8 cellular contexts compared by ENCODE assay signal in the genomic region with DNA sequence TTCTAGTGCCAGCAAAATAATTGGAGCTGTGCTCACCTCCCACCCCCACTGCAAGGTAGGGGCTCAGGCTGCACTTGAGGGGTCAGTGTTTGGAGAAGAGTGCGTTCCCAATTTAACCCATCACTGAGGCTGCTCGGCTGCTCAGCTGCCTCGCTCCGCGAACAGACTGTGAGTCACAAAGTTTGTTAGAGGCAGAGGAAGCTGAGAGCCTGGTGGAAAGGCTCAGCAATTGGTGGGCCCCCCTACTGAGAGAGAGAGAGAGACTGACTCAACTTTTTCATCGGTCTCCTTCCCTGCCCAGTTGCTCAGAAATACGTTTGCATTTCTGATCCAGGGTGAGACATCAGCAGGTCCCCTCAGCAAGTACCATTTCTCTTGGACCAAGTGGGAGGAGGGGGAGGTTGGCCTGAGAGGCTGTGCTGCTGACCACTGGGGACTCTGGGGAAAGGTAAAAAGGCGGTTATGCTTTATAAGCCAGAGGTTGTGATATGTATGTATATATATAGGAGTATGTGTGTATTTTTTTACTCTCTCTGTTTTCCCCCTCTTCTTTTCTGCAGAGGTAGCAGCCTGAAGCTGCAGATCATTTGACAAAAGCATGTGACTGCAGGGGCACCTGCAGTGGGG. TPM values are rescaled to one million over a fixed set of nuclear protein-coding genes. Genes with fewer than 3 reads are reported as not detected.
DNase-seq lines count a peak whose midpoint lies in the region; ATAC-seq and TF ChIP-seq lines count a peak whose summit lies in the region.

No MANE protein-coding gene starts in this region.

- peak; percentile 50 to 64 for DNase-seq in activated CD4-positive, alpha-beta T cell treated with anti-CD3 and anti-CD28 coated beads, Interleukin-2, amount 50 U/mL, for 48 hours
- DNase-seq in epithelial cell of proximal tubule (ENCODE audit: low read depth) (no peak), renal cortical epithelial cell (ENCODE audit: low read depth) (peak; percentile 69), KG1 (lab: John Stamatoyannopoulos, UW) (no peak), SW 1271 (lab: John Stamatoyannopoulos, UW) (no peak)

- peaks cover 15 to 18% (median 17%) of the 10 kb centered on the region in 3 donors for H3K4me1 Mint-ChIP-seq in IgD-negative memory B cell

- H3K4me3 ChIP-seq in BLaER1 (0 out of 2 replicates have a peak overlapping the region, but pooled peaks have one; percentile 77), epithelial cell of proximal tubule (ENCODE audit: low read depth, low read length) (peak overlapping the region; percentile 62)

- no peak for ATAC-seq in GM19395 (IDR thresholded peaks at IDR 0.05; ENCODE audit: unreplicated experiment)

- H3K4me3 Mint-ChIP-seq in IgD-negative memory B cell: peak overlapping the region; percentile 75 to 95 (median 86)

- H4K20me1 ChIP-seq in BLaER1: peaks cover 28% of the 10 kb centered on the region

- H3K27me3 Mint-ChIP-seq in IgD-negative memory B cell: peaks cover 39% of the 10 kb centered on the region

- peaks cover 56% of the 10 kb centered on the region for H3K27me3 ChIP-seq in BLaER1

- no peaks in the 10 kb centered on the region for H3K9me3 ChIP-seq in BLaER1

- no peak overlapping the region for H3K27ac Mint-ChIP-seq in IgD-negative memory B cell

- no peak for TF ChIP-seq CTCF in epithelial cell of proximal tubule (conservative IDR thresholded peaks at IDR 0.05; ENCODE audit: low read depth, low read length)

- H3K27ac ChIP-seq in BLaER1: no peak overlapping the region

- no peaks in the 10 kb centered on the region for H3K36me3 Mint-ChIP-seq in IgD-negative memory B cell

- H3K9ac ChIP-seq in BLaER1: no peak overlapping the region

- peak overlapping the region; percentile 99 for H3K4me2 ChIP-seq in BLaER1

- H3K9me3 Mint-ChIP-seq in IgD-negative memory B cell: no peaks in the 10 kb centered on the region

- no peaks in the 10 kb centered on the region for H3K36me3 ChIP-seq in BLaER1

- H3K4me1 ChIP-seq in BLaER1: peaks cover 19% of the 10 kb centered on the region

RNA-seq across cellular contexts. Expression of a gene that starts 1.5 kb away (rescaled TPM):
- polyA plus RNA-seq in IgD-negative memory B cell: 0.04 TPM
- total RNA-seq in epithelial cell of proximal tubule (1.3 and 2.6 TPM in 2 replicates), renal cortical epithelial cell (0.35 and 0.40 TPM in 2 replicates)

Comparison
In these comparisons a context has a peak if more than half of its experiments do, and no peak if none do; other contexts are left out.
1. DNase-seq: peak in activated CD4-positive, alpha-beta T cell treated with anti-CD3 and anti-CD28 coated beads, Interleukin-2, amount 50 U/mL, for 48 hours (2 of 2) and renal cortical epithelial cell (single experiment); none in epithelial cell of proximal tubule (single experiment), KG1 (single experiment) and SW 1271 (0 of 2).